In genomic region chr10:15197276-15197675, GRCh38 we compare ENCODE assay signal across 19 cellular contexts. TPM values are rescaled to one million over a fixed set of nuclear protein-coding genes. Genes with fewer than 3 reads are reported as not detected.
DNase-seq lines count a peak whose midpoint lies in the region; ATAC-seq and TF ChIP-seq lines count a peak whose summit lies in the region.
"Had no signal": no experiment of that assay in that cellular context is flagged by ENCODE, and none has a peak within 500 bp of the region (broad histone marks: within the 10 kb centered on the region; RNA-seq: fewer than 3 reads in every experiment).

No MANE protein-coding gene starts in this region.

- H3K9me2 ChIP-seq in PC-3 (replicated peaks; ENCODE audit: low read length): no peaks in the 10 kb centered on the region

- TF ChIP-seq EP300 in tibial nerve (IDR thresholded peaks at IDR 0.05): no peak

- no peak for TF ChIP-seq CTCF in PC-3 (conservative IDR thresholded peaks at IDR 0.05; ENCODE audit: low read depth, low read length)
- no peak for TF ChIP-seq CTCF in cardiac fibroblast (IDR thresholded peaks at IDR 0.05; ENCODE audit: low read depth, low read length)
- TF ChIP-seq CTCF in tibial nerve (IDR thresholded peaks at IDR 0.05): no peak

- no peaks in the 10 kb centered on the region for H3K79me2 ChIP-seq in PC-3 (ENCODE audit: low read length)

- no peaks in the 10 kb centered on the region for H3F3A ChIP-seq in PC-3 (ENCODE audit: low read length, unreplicated experiment)

- peak overlapping the region; percentile 23; the same call in 1 of the 2 replicates for H3K27ac ChIP-seq in PC-3 (ENCODE audit: low read length)
- H3K27ac ChIP-seq in tibial nerve: no peak overlapping the region

- no peak overlapping the region for H3K4me3 Mint-ChIP-seq in activated naive CD4-positive, alpha-beta T cell treated with anti-CD3 and anti-CD28 coated beads for 36 hours
- H3K4me3 Mint-ChIP-seq in naive thymus-derived CD8-positive, alpha-beta T cell: peak overlapping the region in 9 of 10 donors; percentile 57 to 81 (median 77)

- no peak overlapping the region for H3K9ac ChIP-seq in PC-3 (ENCODE audit: low read length)

- H3K27me3 ChIP-seq in PC-3 (ENCODE audit: low read length) (no peaks in the 10 kb centered on the region), tibial nerve (no peaks in the 10 kb centered on the region)

- intact Hi-C loops in activated naive CD4-positive, alpha-beta T cell treated with anti-CD3 and anti-CD28 coated beads for 36 hours (cut with micrococcal nuclease): no loop called here
- intact Hi-C loops in PC-3 (cut with micrococcal nuclease): no loop called here

- no peak overlapping the region for H2AFZ ChIP-seq in PC-3 (ENCODE audit: low read length)

- ATAC-seq in activated naive CD4-positive, alpha-beta T cell treated with anti-CD3 and anti-CD28 coated beads, Interleukin-2, amount 50 U/mL, for 72 hours: no peak
- ATAC-seq in PC-3 (peak; percentile 49), HG02571 (IDR thresholded peaks at IDR 0.05; ENCODE audit: unreplicated experiment) (no peak)
- peak; percentile 65 to 75 for ATAC-seq in naive thymus-derived CD8-positive, alpha-beta T cell
- ATAC-seq: mucosa of descending colon had no signal

- TF ChIP-seq POLR2A in tibial nerve (IDR thresholded peaks at IDR 0.05): no peak

- peak overlapping the region; percentile 28; the same call in 1 of the 2 replicates for H3K4me2 ChIP-seq in PC-3 (ENCODE audit: low read length)

- DNase-seq in activated naive CD4-positive, alpha-beta T cell treated with anti-CD3 and anti-CD28 coated beads for 36 hours: no peak
- no peak for DNase-seq in activated naive CD4-positive, alpha-beta T cell treated with anti-CD3 and anti-CD28 coated beads, Interleukin-2, amount 50 U/mL, for 72 hours (ENCODE audit: low spot score in 2 of 2)
- DNase-seq in PC-3 (peak; percentile 48), cardiac fibroblast (ENCODE audit: low read depth in 2 of 2) (peak; percentile 41 to 46), tibial nerve (ENCODE audit: low spot score in 2 of 2) (no peak)
- peak in 1 of 10 donors; percentile 17 for DNase-seq in naive thymus-derived CD8-positive, alpha-beta T cell
- no peak for DNase-seq in central memory CD4-positive, alpha-beta T cell
- DNase-seq: AML-193; anterior cingulate cortex; DND-41; effector CD4-positive, alpha-beta T cell; glutamatergic neuron; mucosa of descending colon; MV-4-11; NCI-H2171 treated with DMSO at 0.1 percent for 48 hours; NK-92 treated with Interleukin-12 subunit alpha and Interleukin-12 subunit beta, amount 100 ng/mL, for 24 hours; Right ventricle myocardium superior had no signal

- H3K4me3 ChIP-seq in PC-3 (ENCODE audit: low read length) (no peak overlapping the region), cardiac fibroblast (replicated peaks in 1 of 2; ENCODE audit: low read depth in 2 of 2, low read length in 2 of 2) (no peak overlapping the region), tibial nerve (no peak overlapping the region)
- H3K4me3 ChIP-seq: mucosa of descending colon had no signal

- BruUV-seq in PC-3 (replicated peaks; lab: Mats Ljungman, UMichigan): no TSS peak

- WGBS in tibial nerve, 2 donors: 50 to 62% methylated on average over 2 of the region's 2 CpGs

- no peaks in the 10 kb centered on the region for H3K9me3 ChIP-seq in PC-3 (ENCODE audit: low read length)
- H3K9me3 ChIP-seq in tibial nerve: no peaks in the 10 kb centered on the region
- H3K9me3 ChIP-seq: mucosa of descending colon had no signal

- H3K27ac Mint-ChIP-seq in activated naive CD4-positive, alpha-beta T cell treated with anti-CD3 and anti-CD28 coated beads for 36 hours: peak overlapping the region; percentile 57
- H3K27ac Mint-ChIP-seq in activated naive CD4-positive, alpha-beta T cell treated with anti-CD3 and anti-CD28 coated beads, Interleukin-2, amount 50 U/mL, for 72 hours: no peak overlapping the region
- H3K27ac Mint-ChIP-seq in naive thymus-derived CD8-positive, alpha-beta T cell: peak overlapping the region in 9 of 10 donors; percentile 71 to 98 (median 90)
- H3K27ac Mint-ChIP-seq: progenitor cell of endocrine pancreas had no signal

- H3K9me3 Mint-ChIP-seq in activated naive CD4-positive, alpha-beta T cell treated with anti-CD3 and anti-CD28 coated beads for 36 hours: no peaks in the 10 kb centered on the region
- no peaks in the 10 kb centered on the region for H3K9me3 Mint-ChIP-seq in activated naive CD4-positive, alpha-beta T cell treated with anti-CD3 and anti-CD28 coated beads, Interleukin-2, amount 50 U/mL, for 72 hours
- H3K9me3 Mint-ChIP-seq in naive thymus-derived CD8-positive, alpha-beta T cell: no peaks in the 10 kb centered on the region

- H3K4me1 Mint-ChIP-seq in activated naive CD4-positive, alpha-beta T cell treated with anti-CD3 and anti-CD28 coated beads for 36 hours (ENCODE audit: low read depth): peaks cover 29% of the 10 kb centered on the region
- H3K4me1 Mint-ChIP-seq in naive thymus-derived CD8-positive, alpha-beta T cell: peaks cover 17 to 43% (median 24%) of the 10 kb centered on the region in 4 donors

- no peaks in the 10 kb centered on the region for H4K20me1 ChIP-seq in PC-3 (ENCODE audit: low read length)

- H3K4me1 ChIP-seq in PC-3 (ENCODE audit: insufficient read depth, low read length): peaks cover 44% of the 10 kb centered on the region
- peaks cover 0 to 18% (median 3%) of the 10 kb centered on the region in 4 donors for H3K4me1 ChIP-seq in tibial nerve

- POLR2A ChIA-PET in PC-3 (lab: Charles Lee; ENCODE audit: unreplicated experiment): no interaction called here
- POLR2A ChIA-PET in naive thymus-derived CD8-positive, alpha-beta T cell (lab: Charles Lee): interaction anchor here (0.6 to 3.7 kb wide), 10 partner anchors 8 to 96 kb away, joined by 3 to 27 read pairs (median 4); partner anchors contain the start of gene NMT2

- CTCF ChIA-PET in activated naive CD4-positive, alpha-beta T cell treated with anti-CD3 and anti-CD28 coated beads for 36 hours (lab: Charles Lee): interaction anchor here (0.9 kb wide), 1 partner anchor 28 kb away, joined by 4 read pairs; no protein-coding TSS in a partner anchor
- CTCF ChIA-PET in PC-3 (lab: Charles Lee): no interaction called here

- no peaks in the 10 kb centered on the region for H3K36me3 Mint-ChIP-seq in activated naive CD4-positive, alpha-beta T cell treated with anti-CD3 and anti-CD28 coated beads for 36 hours (ENCODE audit: low read depth)
- peaks cover 0 to 4% of the 10 kb centered on the region in 2 donors for H3K36me3 Mint-ChIP-seq in activated naive CD4-positive, alpha-beta T cell treated with anti-CD3 and anti-CD28 coated beads, Interleukin-2, amount 50 U/mL, for 72 hours
- no peaks in the 10 kb centered on the region for H3K36me3 Mint-ChIP-seq in naive thymus-derived CD8-positive, alpha-beta T cell

- H3K36me3 ChIP-seq in PC-3 (ENCODE audit: low read depth, low read length) (no peaks in the 10 kb centered on the region), tibial nerve (no peaks in the 10 kb centered on the region)

- no peaks in the 10 kb centered on the region for H3K27me3 Mint-ChIP-seq in activated naive CD4-positive, alpha-beta T cell treated with anti-CD3 and anti-CD28 coated beads for 36 hours (ENCODE audit: low read depth)
- no peaks in the 10 kb centered on the region for H3K27me3 Mint-ChIP-seq in naive thymus-derived CD8-positive, alpha-beta T cell
- H3K27me3 Mint-ChIP-seq: progenitor cell of endocrine pancreas had no signal

RNA-seq across cellular contexts. Expression of gene NMT2, which starts 28.8 kb away (rescaled TPM):
- 10 to 100 TPM; 20.4 to 22.3 TPM for total RNA-seq in activated naive CD4-positive, alpha-beta T cell treated with anti-CD3 and anti-CD28 coated beads for 36 hours
- 10 to 100 TPM; 21.2 to 30.7 TPM for total RNA-seq in activated naive CD4-positive, alpha-beta T cell treated with anti-CD3 and anti-CD28 coated beads, Interleukin-2, amount 50 U/mL, for 72 hours
- total RNA-seq in PC-3 (2014; rRNA removed): 11.0 and 14.4 TPM in 2 replicates
- 10 to 100 TPM; 81.3 to 86.4 TPM for total RNA-seq in naive thymus-derived CD8-positive, alpha-beta T cell
- polyA plus RNA-seq in naive thymus-derived CD8-positive, alpha-beta T cell: 10 to 100 TPM; 31.7 to 40.4 (median 34.9) TPM
- total RNA-seq in tibial nerve: 10 to 100 TPM; 18.2 to 29.7 (median 24.0) TPM

Comparison
In these comparisons a context has a peak if more than half of its experiments do, and no peak if none do; other contexts are left out.
1. H3K27ac Mint-ChIP-seq: peak in activated naive CD4-positive, alpha-beta T cell treated with anti-CD3 and anti-CD28 coated beads for 36 hours (single experiment) and naive thymus-derived CD8-positive, alpha-beta T cell (9 of 10); none in activated naive CD4-positive, alpha-beta T cell treated with anti-CD3 and anti-CD28 coated beads, Interleukin-2, amount 50 U/mL, for 72 hours (0 of 2).
2. DNase-seq: peak in PC-3 (single experiment) and cardiac fibroblast (2 of 2); none in activated naive CD4-positive, alpha-beta T cell treated with anti-CD3 and anti-CD28 coated beads for 36 hours (single experiment), activated naive CD4-positive, alpha-beta T cell treated with anti-CD3 and anti-CD28 coated beads, Interleukin-2, amount 50 U/mL, for 72 hours (0 of 2), central memory CD4-positive, alpha-beta T cell (single experiment) and tibial nerve (0 of 2).
3. ATAC-seq: peak in PC-3 (single experiment) and naive thymus-derived CD8-positive, alpha-beta T cell (2 of 2); none in activated naive CD4-positive, alpha-beta T cell treated with anti-CD3 and anti-CD28 coated beads, Interleukin-2, amount 50 U/mL, for 72 hours (0 of 2) and HG02571 (single experiment).